37 cellular contexts compared by ENCODE assay signal in genomic region chr20:46941404-46941803, GRCh38. TPM values are rescaled to one million over a fixed set of nuclear protein-coding genes. Genes with fewer than 3 reads are reported as not detected.
"Had no signal": no experiment of that assay in that cellular context is flagged by ENCODE, and none has a peak within 500 bp of the region (broad histone marks: within the 10 kb centered on the region; RNA-seq: fewer than 3 reads in every experiment).

No MANE protein-coding gene starts in this region.

- DNase-seq: Karpas-422, Kasumi-1, MG63, MM.1S, MV-4-11, NCI-H1048, NCI-H1092, NCI-H1092 treated with DMSO at 0.1 percent for 48 hours, NCI-H1105, NCI-H1105 treated with DMSO at 0.1 percent for 48 hours, NCI-H1417, NCI-H1417 treated with DMSO at 0.1 percent for 48 hours, NCI-H1436, NCI-H1436 treated with DMSO at 0.1 percent for 48 hours, NCI-H146, NCI-H1694, NCI-H1694 treated with DMSO at 0.1 percent for 48 hours, NCI-H187, NCI-H187 treated with DMSO at 0.1 percent for 48 hours, NCI-H1930, NCI-H2029, NCI-H2029 treated with DMSO at 0.1 percent for 48 hours, NCI-H2081, NCI-H2081 treated with DMSO at 0.1 percent for 48 hours, NCI-H2107, NCI-H2171, NCI-H2171 treated with DMSO at 0.1 percent for 48 hours, NCI-H2227 treated with DMSO at 0.1 percent for 48 hours, NCI-H226, NCI-H345, NCI-H446, NCI-H446 treated with DMSO at 0.1 percent for 48 hours, NCI-H510A, NCI-H510A treated with DMSO at 0.1 percent for 48 hours, NCI-H524, NCI-H524 treated with DMSO at 0.1 percent for 48 hours had no signal

- H3K9me3 ChIP-seq: MG63 had no signal

- H3K4me3 ChIP-seq: MG63 had no signal

- H3K27me3 ChIP-seq: MG63 had no signal

- H3K36me3 ChIP-seq: MG63 had no signal

RNA-seq across cellular contexts. Expression of gene EYA2, which starts 46.8 kb away (rescaled TPM):
- total RNA-seq: MCF 10A had no signal
